ENCODE assay signal across 15 cellular contexts in the genomic region with DNA sequence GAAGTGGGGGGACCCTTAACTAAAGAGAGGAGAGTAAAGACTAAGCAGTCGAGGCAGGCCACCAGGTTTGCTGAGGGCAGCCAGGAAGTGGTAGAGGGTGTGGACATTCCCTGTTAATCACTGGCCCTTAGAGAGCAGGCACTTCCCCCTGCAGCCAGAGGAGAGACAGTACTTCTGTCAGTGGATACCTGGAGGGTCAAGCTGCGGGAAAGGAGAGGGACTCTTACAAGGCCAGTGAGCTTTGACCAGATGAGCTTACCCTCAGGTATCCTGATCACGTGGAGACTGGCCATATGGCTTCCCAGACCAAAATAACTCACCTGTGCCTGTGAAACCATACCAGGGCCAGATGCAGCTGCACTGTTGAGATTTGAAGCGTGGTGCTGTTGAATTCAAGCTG. TPM values are rescaled to one million over a fixed set of nuclear protein-coding genes. Genes with fewer than 3 reads are reported as not detected.
DNase-seq lines count a peak whose midpoint lies in the region; ATAC-seq and TF ChIP-seq lines count a peak whose summit lies in the region.
"Had no signal": no experiment of that assay in that cellular context is flagged by ENCODE, and none has a peak within 500 bp of the region (broad histone marks: within the 10 kb centered on the region; RNA-seq: fewer than 3 reads in every experiment).

No MANE protein-coding gene starts in this region.

- DNase-seq in AG20443 (ENCODE audit: low spot score): peak; percentile 18
- peak; percentile 41 for DNase-seq in H9
- DNase-seq in WTC11 (ENCODE audit: low spot score): no peak
- no peak for DNase-seq in left lung
- no peak for DNase-seq in NCI-H345 treated with DMSO at 0.1 percent for 48 hours (lab: John Stamatoyannopoulos, UW; ENCODE audit: unreplicated experiment)
- DNase-seq in HUDEP-2 (lab: John Stamatoyannopoulos, UW; ENCODE audit: unreplicated experiment in 76 of 76): no peak
- no peak for DNase-seq in osteocyte (ENCODE audit: extremely low spot score, unreplicated experiment)
- no peak for DNase-seq in NCI-H748 treated with DMSO at 0.1 percent for 48 hours (lab: John Stamatoyannopoulos, UW)
- DNase-seq: activated CD8-positive, alpha-beta memory T cell treated with anti-CD3 and anti-CD28 coated beads, Interleukin-2, amount 10 ng/mL, durations not matched to agents 7 days and 5 days; immature natural killer cell; NCI-H187 treated with DMSO at 0.1 percent for 48 hours had no signal

- no peak overlapping the region for H2AFZ ChIP-seq in H9 (ENCODE audit: low read length)

- ATAC-seq in WTC11: peak; percentile 62
- ATAC-seq in left lung: peak; percentile 68
- ATAC-seq: activated CD8-positive, alpha-beta memory T cell treated with anti-CD3 and anti-CD28 coated beads, Interleukin-2, amount 10 ng/mL, durations not matched to agents 7 days and 5 days; sciatic nerve had no signal

- no peak overlapping the region for H2BK12ac ChIP-seq in H9 (ENCODE audit: insufficient read length, low read depth, low read length)

- no peak overlapping the region for H4K5ac ChIP-seq in H9 (ENCODE audit: insufficient read length, low read depth, low read length)

- H3K36me3 ChIP-seq in left lung: no peaks in the 10 kb centered on the region
- H3K36me3 ChIP-seq: BLaER1 treated with 17β-estradiol and CSF1 and Interleukin-3, amounts not matched to agents 10 nM and 100 nM had no signal

- H3K4me3 Mint-ChIP-seq in H9 (no peak overlapping the region; a peak in 1 of 5 replicates), WTC11 (no peak overlapping the region), osteocyte (ENCODE audit: unreplicated experiment) (no peak overlapping the region)
- H3K4me3 Mint-ChIP-seq: activated CD8-positive, alpha-beta memory T cell treated with anti-CD3 and anti-CD28 coated beads, Interleukin-2, amount 10 ng/mL, durations not matched to agents 7 days and 5 days; natural killer cell treated with Interleukin-12 subunit alpha and Interleukin-12 subunit beta and Interleukin-15 and Interleukin-18, amount 100 ng/mL, for 72 hours had no signal

- H3K23ac ChIP-seq in H9 (ENCODE audit: insufficient read length, low read depth, low read length): no peak overlapping the region

- H3K27me3 Mint-ChIP-seq in H9 (ENCODE audit: low read depth): no peaks in the 10 kb centered on the region
- no peaks in the 10 kb centered on the region for H3K27me3 Mint-ChIP-seq in WTC11 (ENCODE audit: low read depth)
- H3K27me3 Mint-ChIP-seq in osteocyte (ENCODE audit: unreplicated experiment): peaks cover 5% of the 10 kb centered on the region
- H3K27me3 Mint-ChIP-seq: natural killer cell treated with Interleukin-12 subunit alpha and Interleukin-12 subunit beta and Interleukin-15 and Interleukin-18, amount 100 ng/mL, for 72 hours had no signal

- POLR2A ChIA-PET in WTC11 (lab: Charles Lee): interaction anchor here (1.0 kb wide), 1 partner anchor 28 kb away, joined by 5 read pairs; a partner anchor contains a TSS

- peak; percentile 21; the same call in 1 of the 3 replicates for TF ChIP-seq CTCF in H9 (conservative IDR thresholded peaks at IDR 0.05)
- no peak for TF ChIP-seq CTCF in WTC11 (IDR thresholded peaks at IDR 0.05)
- no peak for TF ChIP-seq CTCF in left lung (IDR thresholded peaks at IDR 0.05)
- TF ChIP-seq CTCF in osteocyte (IDR thresholded peaks at IDR 0.05): no peak

- no peak overlapping the region for H3K9ac ChIP-seq in H9 (ENCODE audit: extremely low read depth, insufficient read length, low read length)
- H3K9ac ChIP-seq: BLaER1 treated with 17β-estradiol and CSF1 and Interleukin-3, amounts not matched to agents 10 nM and 100 nM had no signal

- H2BK20ac ChIP-seq in H9 (ENCODE audit: low read depth, low read length, poor library complexity, severe bottlenecking): no peak overlapping the region

- no peak overlapping the region for H3K4me2 ChIP-seq in H9 (ENCODE audit: insufficient read depth, insufficient read length, low read length)

- H2BK5ac ChIP-seq in H9 (ENCODE audit: insufficient read length, low read length): no peak overlapping the region

- H3K27ac ChIP-seq in H9 (ENCODE audit: insufficient read length, low read depth, low read length) (no peak overlapping the region), left lung (no peak overlapping the region)
- H3K27ac ChIP-seq: BLaER1 treated with 17β-estradiol and CSF1 and Interleukin-3, amounts not matched to agents 10 nM and 100 nM had no signal

- peaks cover 11% of the 10 kb centered on the region for H3K79me2 ChIP-seq in H9 (ENCODE audit: insufficient read depth, low read length)

- H3K4me1 ChIP-seq in H9 (ENCODE audit: insufficient read depth, low read length): peaks cover 18% of the 10 kb centered on the region
- H3K4me1 ChIP-seq in left lung: peaks cover 15 to 42% of the 10 kb centered on the region in 2 donors

- H3K4me1 Mint-ChIP-seq in H9 (peaks cover 76 to 81% of the 10 kb centered on the region in 2 experiments), WTC11 (peaks cover 83% of the 10 kb centered on the region), osteocyte (ENCODE audit: unreplicated experiment) (peaks cover 3% of the 10 kb centered on the region)

- H4K20me1 ChIP-seq in H9 (ENCODE audit: control insufficient read depth, insufficient read depth, insufficient read length): no peaks in the 10 kb centered on the region
- H4K20me1 ChIP-seq: BLaER1 treated with 17β-estradiol and CSF1 and Interleukin-3, amounts not matched to agents 10 nM and 100 nM had no signal

- no peaks in the 10 kb centered on the region for H3K23me2 ChIP-seq in H9 (ENCODE audit: insufficient read length, low read depth, low read length, poor library complexity, severe bottlenecking)

- no CpG with 5 or more reads among the region's 4 CpGs for WGBS in H9 (ENCODE audit: extremely low coverage, insufficient read length, low lambda C conversion rate)

- H3K36me3 Mint-ChIP-seq in H9 (ENCODE audit: insufficient read depth in 1 of 3, low read depth in 3 of 3): peaks cover 2 to 9% (median 8%) of the 10 kb centered on the region in 3 experiments; a peak in 5 of 7 replicates
- H3K36me3 Mint-ChIP-seq in WTC11: no peaks in the 10 kb centered on the region
- H3K36me3 Mint-ChIP-seq in osteocyte (ENCODE audit: unreplicated experiment): no peaks in the 10 kb centered on the region
- H3K36me3 Mint-ChIP-seq: activated CD8-positive, alpha-beta memory T cell treated with anti-CD3 and anti-CD28 coated beads, Interleukin-2, amount 10 ng/mL, durations not matched to agents 7 days and 5 days; activated naive CD4-positive, alpha-beta T cell treated with anti-CD3 and anti-CD28 coated beads, Interleukin-2, amount 50 U/mL, for 72 hours; immature natural killer cell; natural killer cell treated with Interleukin-12 subunit alpha and Interleukin-12 subunit beta and Interleukin-15 and Interleukin-18, amount 100 ng/mL, for 72 hours had no signal

- no peak overlapping the region for H4K8ac ChIP-seq in H9 (replicated peaks; ENCODE audit: insufficient read length, low read depth, low read length)

- H3K18ac ChIP-seq in H9 (ENCODE audit: insufficient read length, low read depth, low read length): peak overlapping the region; percentile 29

- H2BK120ac ChIP-seq in H9 (ENCODE audit: low read depth, low read length, poor library complexity, severe bottlenecking): no peak overlapping the region

- no peak overlapping the region for H3K4ac ChIP-seq in H9 (ENCODE audit: low read depth, low read length)

- no peak overlapping the region for H2AK5ac ChIP-seq in H9 (ENCODE audit: insufficient read length, low read length)

- intact Hi-C loops in left lung (cut with DNase I): no loop called here

- no peak overlapping the region for H4K91ac ChIP-seq in H9 (ENCODE audit: insufficient read length, low read depth, low read length)

- no peak overlapping the region for H3K4me3 ChIP-seq in left lung
- H3K4me3 ChIP-seq: BLaER1 treated with 17β-estradiol and CSF1 and Interleukin-3, amounts not matched to agents 10 nM and 100 nM had no signal

- H3K79me1 ChIP-seq in H9 (ENCODE audit: insufficient read depth, low read depth, low read length, poor library complexity, severe bottlenecking): peaks cover 2% of the 10 kb centered on the region

- H3K9me3 Mint-ChIP-seq in H9 (no peaks in the 10 kb centered on the region), WTC11 (no peaks in the 10 kb centered on the region), osteocyte (ENCODE audit: unreplicated experiment) (no peaks in the 10 kb centered on the region)
- H3K9me3 Mint-ChIP-seq: activated naive CD4-positive, alpha-beta T cell treated with anti-CD3 and anti-CD28 coated beads, Interleukin-2, amount 50 U/mL, for 72 hours; immature natural killer cell; natural killer cell treated with Interleukin-12 subunit alpha and Interleukin-12 subunit beta and Interleukin-15 and Interleukin-18, amount 100 ng/mL, for 72 hours had no signal

- no peak overlapping the region for H2BK15ac ChIP-seq in H9 (ENCODE audit: low read depth, low read length)

- CTCF ChIA-PET in WTC11 (lab: Charles Lee): interaction anchor here (0.9 to 1.8 kb wide), 9 partner anchors 8 to 283 kb away, joined by 3 to 8 read pairs (median 4); no protein-coding TSS in a partner anchor

- H3K27ac Mint-ChIP-seq in H9 (peak overlapping the region in 2 of 3 experiments; percentile 42 to 92; a peak in 3 of 7 replicates), WTC11 (no peak overlapping the region; the same call in 1 of the 2 replicates), osteocyte (ENCODE audit: unreplicated experiment) (no peak overlapping the region)
- H3K27ac Mint-ChIP-seq: activated CD8-positive, alpha-beta memory T cell treated with anti-CD3 and anti-CD28 coated beads, Interleukin-2, amount 10 ng/mL, durations not matched to agents 7 days and 5 days; activated naive CD4-positive, alpha-beta T cell treated with anti-CD3 and anti-CD28 coated beads, Interleukin-2, amount 50 U/mL, for 72 hours had no signal

- no peak overlapping the region for H3T11ph ChIP-seq in H9 (ENCODE audit: low read length)

- H3K27me3 ChIP-seq in H9 (ENCODE audit: insufficient read depth, low read length) (no peaks in the 10 kb centered on the region), left lung (no peaks in the 10 kb centered on the region)
- H3K27me3 ChIP-seq: BLaER1 treated with 17β-estradiol and CSF1 and Interleukin-3, amounts not matched to agents 10 nM and 100 nM had no signal

- no peak overlapping the region; the same call in 1 of the 2 replicates for H3K14ac ChIP-seq in H9 (ENCODE audit: insufficient read depth, low read length)

- H3K9me3 ChIP-seq in H9 (ENCODE audit: control insufficient read depth, low read depth, low read length) (no peaks in the 10 kb centered on the region), left lung (no peaks in the 10 kb centered on the region)
- H3K9me3 ChIP-seq: BLaER1 treated with 17β-estradiol and CSF1 and Interleukin-3, amounts not matched to agents 10 nM and 100 nM had no signal

- H3K56ac ChIP-seq in H9 (ENCODE audit: insufficient read length, low read depth, low read length): no peak overlapping the region

RNA-seq across cellular contexts. Expression of a gene that starts 28.6 kb away (rescaled TPM):
- total RNA-seq in H9 (2021): 78.3 and 78.9 TPM in 2 replicates
- total RNA-seq in WTC11 (2021): 78.8 to 83.6 TPM (median 82.4 TPM) in 3 replicates
- total RNA-seq in left lung: 10 to 100 TPM; 43.1 to 67.5 TPM
- total RNA-seq in osteocyte: 4.2 and 5.1 TPM in 2 replicates

Comparison
In these comparisons a context has a peak if more than half of its experiments do, and no peak if none do; other contexts are left out.
1. DNase-seq: peak in AG20443 (single experiment) and H9 (single experiment); none in WTC11 (single experiment), left lung (0 of 2), NCI-H345 treated with DMSO at 0.1 percent for 48 hours (single experiment), HUDEP-2 (0 of 76), osteocyte (single experiment) and NCI-H748 treated with DMSO at 0.1 percent for 48 hours (single experiment).
2. H3K27ac Mint-ChIP-seq: peak in H9 (2 of 3); none in WTC11 (single experiment) and osteocyte (single experiment).